9 cellular contexts compared by ENCODE assay signal in genomic region chr14:93967637-93968250, GRCh38.
DNase-seq lines count a peak whose midpoint lies in the region; ATAC-seq, FAIRE-seq and TF ChIP-seq lines count a peak whose summit lies in the region.
"Had no signal": no experiment of that assay in that cellular context is flagged by ENCODE, and none has a peak within 500 bp of the region (broad histone marks: within the 10 kb centered on the region; RNA-seq: fewer than 3 reads in every experiment).

No MANE protein-coding gene starts in this region.

- FAIRE-seq in GM18507 (lab: Jason Lieb, UNC) (peak; percentile 92), D721Med (lab: Jason Lieb, UNC) (no peak)

- H3K36me3 Mint-ChIP-seq in memory B cell: peaks cover 3% of the 10 kb centered on the region
- peaks cover 10% of the 10 kb centered on the region for H3K36me3 Mint-ChIP-seq in activated T-cell treated with anti-CD3 and anti-CD28 coated beads, Interleukin-2, amount 50 U/mL, for 24 hours (ENCODE audit: low read depth)

- peaks cover 53% of the 10 kb centered on the region for H3K4me1 Mint-ChIP-seq in memory B cell
- H3K4me1 Mint-ChIP-seq in activated T-cell treated with anti-CD3 and anti-CD28 coated beads, Interleukin-2, amount 50 U/mL, for 24 hours (ENCODE audit: low read depth): peaks cover 91% of the 10 kb centered on the region

- ATAC-seq in GM21723 (IDR thresholded peaks at IDR 0.05; ENCODE audit: unreplicated experiment) (peak; percentile 45), HG03571 (IDR thresholded peaks at IDR 0.05; ENCODE audit: unreplicated experiment) (peak; percentile 32), memory B cell (ENCODE audit: low read depth) (peak; percentile 64)
- ATAC-seq: activated CD4-positive, CD25-positive, alpha-beta regulatory T cell treated with anti-CD3 and anti-CD28 coated beads, Interleukin-2, amount 50 U/mL, for 24 hours had no signal

- H3K4me3 Mint-ChIP-seq in memory B cell: peak overlapping the region; percentile 49
- H3K4me3 Mint-ChIP-seq in activated T-cell treated with anti-CD3 and anti-CD28 coated beads, Interleukin-2, amount 50 U/mL, for 24 hours: no peak overlapping the region

- H3K9me3 Mint-ChIP-seq in memory B cell: peaks cover 5% of the 10 kb centered on the region
- peaks cover 11% of the 10 kb centered on the region for H3K9me3 Mint-ChIP-seq in activated T-cell treated with anti-CD3 and anti-CD28 coated beads, Interleukin-2, amount 50 U/mL, for 24 hours

- peak overlapping the region; percentile 10 for H3K27ac Mint-ChIP-seq in memory B cell
- H3K27ac Mint-ChIP-seq in activated T-cell treated with anti-CD3 and anti-CD28 coated beads, Interleukin-2, amount 50 U/mL, for 24 hours: no peak overlapping the region

- DNase-seq in GM18507 (ENCODE audit: extremely low spot score, insufficient read length, low read depth): peak; percentile 71
- DNase-seq in memory B cell (ENCODE audit: low spot score in 2 of 2): peak; percentile 49 to 56
- DNase-seq in activated T-cell treated with anti-CD3 and anti-CD28 coated beads, Interleukin-2, amount 50 U/mL, for 24 hours: no peak
- no peak for DNase-seq in anterior cingulate cortex (lab: John Stamatoyannopoulos, UW)
- DNase-seq in stimulated activated CD4-positive, alpha-beta T cell treated with anti-CD3 and anti-CD28 coated beads, Interleukin-4, amount 100 ng/mL, for 24 hours: no peak
- DNase-seq in D721Med (ENCODE audit: insufficient read length, low spot score): no peak

- no peak for TF ChIP-seq CTCF in D721Med (IDR thresholded peaks at IDR 0.05; ENCODE audit: insufficient read depth, missing control alignments)

- no peaks in the 10 kb centered on the region for H3K27me3 Mint-ChIP-seq in memory B cell
- H3K27me3 Mint-ChIP-seq in activated T-cell treated with anti-CD3 and anti-CD28 coated beads, Interleukin-2, amount 50 U/mL, for 24 hours: no peaks in the 10 kb centered on the region

Comparison
In these comparisons a context has a peak if more than half of its experiments do, and no peak if none do; other contexts are left out.
1. DNase-seq: peak in GM18507 (single experiment) and memory B cell (2 of 2); none in activated T-cell treated with anti-CD3 and anti-CD28 coated beads, Interleukin-2, amount 50 U/mL, for 24 hours (single experiment), anterior cingulate cortex (0 of 58), stimulated activated CD4-positive, alpha-beta T cell treated with anti-CD3 and anti-CD28 coated beads, Interleukin-4, amount 100 ng/mL, for 24 hours (single experiment) and D721Med (single experiment).
2. Peak in every context shown above with its lines, with median percentiles within 50 percentile points of each other: ATAC-seq.